Comparison of ENCODE assay signal across 8 cellular contexts in genomic region chr10:110420401-110421193, GRCh38.
A peak's percentile ranks its signal among the peaks of the same experiment; 100 is the strongest.
DNase-seq lines count a peak whose midpoint lies in the region; ATAC-seq lines count a peak whose summit lies in the region.

No MANE protein-coding gene starts in this region.

- ATAC-seq in central memory CD8-positive, alpha-beta T cell (replicated peaks; ENCODE audit: extremely low read depth, poor library complexity, severe bottlenecking) = no peak
- no peak for ATAC-seq in stimulated activated memory B cell treated with anti-CD40 and anti-IgM and Interleukin-4, amounts not matched to agents 10 μg/mL and 1 μg/mL and 100 μg/mL, for 72 hours
- ATAC-seq in HG03095 (IDR thresholded peaks at IDR 0.05; ENCODE audit: unreplicated experiment) = no peak

- H3K4me1 Mint-ChIP-seq in activated T-cell treated with anti-CD3 and anti-CD28 coated beads, Interleukin-2, amount 50 U/mL, for 24 hours (ENCODE audit: low read depth) = peaks cover 70% of the 10 kb centered on the region
- peaks cover 34% of the 10 kb centered on the region for H3K4me1 Mint-ChIP-seq in central memory CD8-positive, alpha-beta T cell
- H3K4me1 Mint-ChIP-seq in stimulated activated memory B cell treated with anti-CD40 and anti-IgM and Interleukin-4, amounts not matched to agents 10 μg/mL and 1 μg/mL and 100 μg/mL, for 72 hours = peaks cover 60% of the 10 kb centered on the region

- H3K4me3 Mint-ChIP-seq in activated T-cell treated with anti-CD3 and anti-CD28 coated beads, Interleukin-2, amount 50 U/mL, for 24 hours = no peak overlapping the region
- H3K4me3 Mint-ChIP-seq in central memory CD8-positive, alpha-beta T cell = no peak overlapping the region
- H3K4me3 Mint-ChIP-seq in stimulated activated memory B cell treated with anti-CD40 and anti-IgM and Interleukin-4, amounts not matched to agents 10 μg/mL and 1 μg/mL and 100 μg/mL, for 72 hours = no peak overlapping the region

- H3K27me3 Mint-ChIP-seq in activated T-cell treated with anti-CD3 and anti-CD28 coated beads, Interleukin-2, amount 50 U/mL, for 24 hours = no peaks in the 10 kb centered on the region
- H3K27me3 Mint-ChIP-seq in central memory CD8-positive, alpha-beta T cell = no peaks in the 10 kb centered on the region
- H3K27me3 Mint-ChIP-seq in stimulated activated memory B cell treated with anti-CD40 and anti-IgM and Interleukin-4, amounts not matched to agents 10 μg/mL and 1 μg/mL and 100 μg/mL, for 72 hours = peaks cover 32% of the 10 kb centered on the region

- H3K9me3 Mint-ChIP-seq in activated T-cell treated with anti-CD3 and anti-CD28 coated beads, Interleukin-2, amount 50 U/mL, for 24 hours = no peaks in the 10 kb centered on the region
- no peaks in the 10 kb centered on the region for H3K9me3 Mint-ChIP-seq in central memory CD8-positive, alpha-beta T cell
- H3K9me3 Mint-ChIP-seq in stimulated activated memory B cell treated with anti-CD40 and anti-IgM and Interleukin-4, amounts not matched to agents 10 μg/mL and 1 μg/mL and 100 μg/mL, for 72 hours = no peaks in the 10 kb centered on the region

- no peaks in the 10 kb centered on the region for H3K36me3 Mint-ChIP-seq in activated T-cell treated with anti-CD3 and anti-CD28 coated beads, Interleukin-2, amount 50 U/mL, for 24 hours (ENCODE audit: low read depth)
- H3K36me3 Mint-ChIP-seq in central memory CD8-positive, alpha-beta T cell (ENCODE audit: insufficient read depth) = peaks cover 1% of the 10 kb centered on the region
- H3K36me3 Mint-ChIP-seq in stimulated activated memory B cell treated with anti-CD40 and anti-IgM and Interleukin-4, amounts not matched to agents 10 μg/mL and 1 μg/mL and 100 μg/mL, for 72 hours = no peaks in the 10 kb centered on the region

- peak overlapping the region; percentile 63 for H3K27ac Mint-ChIP-seq in activated T-cell treated with anti-CD3 and anti-CD28 coated beads, Interleukin-2, amount 50 U/mL, for 24 hours
- H3K27ac Mint-ChIP-seq in central memory CD8-positive, alpha-beta T cell (ENCODE audit: low read depth) = peak overlapping the region; percentile 86
- peak overlapping the region; percentile 31 for H3K27ac Mint-ChIP-seq in stimulated activated memory B cell treated with anti-CD40 and anti-IgM and Interleukin-4, amounts not matched to agents 10 μg/mL and 1 μg/mL and 100 μg/mL, for 72 hours

- intact Hi-C loops in posterior vena cava (cut with DNase I) = no loop called here

- DNase-seq in activated T-cell treated with anti-CD3 and anti-CD28 coated beads, Interleukin-2, amount 50 U/mL, for 24 hours = no peak
- DNase-seq in activated T-cell treated with anti-CD3 and anti-CD28 coated beads, Interleukin-2, amount 50 U/mL, for 48 hours = no peak
- DNase-seq in NCI-H2196 treated with DMSO at 0.1 percent for 48 hours (lab: John Stamatoyannopoulos, UW; ENCODE audit: unreplicated experiment) = peak; percentile 7
- no peak for DNase-seq in central memory CD8-positive, alpha-beta T cell (ENCODE audit: low spot score in 2 of 2)
- DNase-seq in central memory CD4-positive, alpha-beta T cell = no peak
- DNase-seq in posterior vena cava (ENCODE audit: low spot score) = no peak

Comparison
In these comparisons a context has a peak if more than half of its experiments do, and no peak if none do; other contexts are left out.
1. H3K27ac Mint-ChIP-seq: peak in every context shown above with its lines; median percentile 86 in central memory CD8-positive, alpha-beta T cell; 63 in activated T-cell treated with anti-CD3 and anti-CD28 coated beads, Interleukin-2, amount 50 U/mL, for 24 hours; 31 in stimulated activated memory B cell treated with anti-CD40 and anti-IgM and Interleukin-4, amounts not matched to agents 10 μg/mL and 1 μg/mL and 100 μg/mL, for 72 hours.